1 cellular context compared by ENCODE assay signal in the genomic region with DNA sequence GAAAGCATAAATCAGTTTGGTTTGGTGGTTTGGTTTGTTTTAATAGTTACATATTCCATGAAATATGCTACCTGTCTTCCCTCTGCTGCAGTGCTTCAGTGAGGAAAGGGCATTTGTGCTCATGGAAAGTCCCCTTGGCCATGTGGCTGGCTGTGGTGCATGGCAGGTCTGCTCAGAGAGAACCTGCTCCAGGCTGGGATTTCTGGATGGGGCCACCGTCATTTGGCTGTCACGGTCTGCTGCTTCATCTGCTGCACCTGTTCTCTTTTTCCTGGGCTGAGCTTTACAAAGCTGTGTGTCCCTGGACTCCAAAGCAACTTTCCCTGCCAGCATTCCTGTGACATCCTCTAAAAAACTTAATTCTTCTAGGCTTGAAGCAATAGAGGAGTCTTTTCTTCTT.
TF ChIP-seq lines count a peak whose summit lies in the region.

No MANE protein-coding gene starts in this region.

TF ChIP-seq in GM12878, 131 proteins besides CTCF, POLR2A, EP300 and RAD21 (continued from another document):
- TF ChIP-seq, protein P1, sequence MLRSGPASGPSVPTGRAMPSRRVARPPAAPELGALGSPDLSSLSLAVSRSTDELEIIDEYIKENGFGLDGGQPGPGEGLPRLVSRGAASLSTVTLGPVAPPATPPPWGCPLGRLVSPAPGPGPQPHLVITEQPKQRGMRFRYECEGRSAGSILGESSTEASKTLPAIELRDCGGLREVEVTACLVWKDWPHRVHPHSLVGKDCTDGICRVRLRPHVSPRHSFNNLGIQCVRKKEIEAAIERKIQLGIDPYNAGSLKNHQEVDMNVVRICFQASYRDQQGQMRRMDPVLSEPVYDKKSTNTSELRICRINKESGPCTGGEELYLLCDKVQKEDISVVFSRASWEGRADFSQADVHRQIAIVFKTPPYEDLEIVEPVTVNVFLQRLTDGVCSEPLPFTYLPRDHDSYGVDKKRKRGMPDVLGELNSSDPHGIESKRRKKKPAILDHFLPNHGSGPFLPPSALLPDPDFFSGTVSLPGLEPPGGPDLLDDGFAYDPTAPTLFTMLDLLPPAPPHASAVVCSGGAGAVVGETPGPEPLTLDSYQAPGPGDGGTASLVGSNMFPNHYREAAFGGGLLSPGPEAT (IDR thresholded peaks at IDR 0.05; ENCODE audit: low read depth) = no peak
- TF ChIP-seq TCF12 (IDR thresholded peaks at IDR 0.05; ENCODE audit: low read depth, low read length) (0 out of 2 replicates have a peak, but pooled peaks have one; percentile 12), PAX5 (IDR thresholded peaks at IDR 0.05; ENCODE audit: borderline replicate concordance, low read depth, low read length) (peak; percentile 94), MTA3 (IDR thresholded peaks at IDR 0.05; ENCODE audit: borderline replicate concordance, low read length) (no peak), EED (IDR thresholded peaks at IDR 0.05; ENCODE audit: low read depth) (peak; percentile 93), NFIC (IDR thresholded peaks at IDR 0.05; ENCODE audit: low read depth, low read length) (peak; percentile 36; the same call in 1 of the 2 replicates), JUNB (IDR thresholded peaks at IDR 0.05) (no peak), WRNIP1 (IDR thresholded peaks at IDR 0.05; ENCODE audit: borderline replicate concordance, low read depth, low read length) (no peak), KLF5 (IDR thresholded peaks at IDR 0.05; ENCODE audit: partially characterized antibody) (no peak), ZZZ3 (IDR thresholded peaks at IDR 0.05; ENCODE audit: control insufficient read depth, insufficient read length, low read depth) (no peak), IKZF1 (conservative IDR thresholded peaks at IDR 0.05) (peak; percentile 56), IKZF2 (IDR thresholded peaks at IDR 0.05) (peak; percentile 36 to 48; a peak in 2 of 4 replicates), TCF3 (IDR thresholded peaks at IDR 0.05; ENCODE audit: borderline replicate concordance, insufficient read depth, low read depth, low read length) (0 out of 2 replicates have a peak, but pooled peaks have one; percentile 20), RUNX3 (IDR thresholded peaks at IDR 0.05; ENCODE audit: low read length) (peak; percentile 45), ETV6 (conservative IDR thresholded peaks at IDR 0.05 in 1 of 2, IDR thresholded peaks at IDR 0.05 in 1 of 2; ENCODE audit: borderline replicate concordance in 1 of 2, low read depth in 1 of 2) (0 out of 4 replicates have a peak, but pooled peaks of 1 of the 2 experiments have one; percentile 19), TAF1 (IDR thresholded peaks at IDR 0.05; ENCODE audit: borderline replicate concordance, low read depth, low read length) (no peak), RFX5 (IDR thresholded peaks at IDR 0.05; ENCODE audit: low read depth, low read length) (no peak), NFYA (IDR thresholded peaks at IDR 0.05; ENCODE audit: borderline replicate concordance, low read depth, low read length) (no peak)
- TF ChIP-seq, protein P2, sequence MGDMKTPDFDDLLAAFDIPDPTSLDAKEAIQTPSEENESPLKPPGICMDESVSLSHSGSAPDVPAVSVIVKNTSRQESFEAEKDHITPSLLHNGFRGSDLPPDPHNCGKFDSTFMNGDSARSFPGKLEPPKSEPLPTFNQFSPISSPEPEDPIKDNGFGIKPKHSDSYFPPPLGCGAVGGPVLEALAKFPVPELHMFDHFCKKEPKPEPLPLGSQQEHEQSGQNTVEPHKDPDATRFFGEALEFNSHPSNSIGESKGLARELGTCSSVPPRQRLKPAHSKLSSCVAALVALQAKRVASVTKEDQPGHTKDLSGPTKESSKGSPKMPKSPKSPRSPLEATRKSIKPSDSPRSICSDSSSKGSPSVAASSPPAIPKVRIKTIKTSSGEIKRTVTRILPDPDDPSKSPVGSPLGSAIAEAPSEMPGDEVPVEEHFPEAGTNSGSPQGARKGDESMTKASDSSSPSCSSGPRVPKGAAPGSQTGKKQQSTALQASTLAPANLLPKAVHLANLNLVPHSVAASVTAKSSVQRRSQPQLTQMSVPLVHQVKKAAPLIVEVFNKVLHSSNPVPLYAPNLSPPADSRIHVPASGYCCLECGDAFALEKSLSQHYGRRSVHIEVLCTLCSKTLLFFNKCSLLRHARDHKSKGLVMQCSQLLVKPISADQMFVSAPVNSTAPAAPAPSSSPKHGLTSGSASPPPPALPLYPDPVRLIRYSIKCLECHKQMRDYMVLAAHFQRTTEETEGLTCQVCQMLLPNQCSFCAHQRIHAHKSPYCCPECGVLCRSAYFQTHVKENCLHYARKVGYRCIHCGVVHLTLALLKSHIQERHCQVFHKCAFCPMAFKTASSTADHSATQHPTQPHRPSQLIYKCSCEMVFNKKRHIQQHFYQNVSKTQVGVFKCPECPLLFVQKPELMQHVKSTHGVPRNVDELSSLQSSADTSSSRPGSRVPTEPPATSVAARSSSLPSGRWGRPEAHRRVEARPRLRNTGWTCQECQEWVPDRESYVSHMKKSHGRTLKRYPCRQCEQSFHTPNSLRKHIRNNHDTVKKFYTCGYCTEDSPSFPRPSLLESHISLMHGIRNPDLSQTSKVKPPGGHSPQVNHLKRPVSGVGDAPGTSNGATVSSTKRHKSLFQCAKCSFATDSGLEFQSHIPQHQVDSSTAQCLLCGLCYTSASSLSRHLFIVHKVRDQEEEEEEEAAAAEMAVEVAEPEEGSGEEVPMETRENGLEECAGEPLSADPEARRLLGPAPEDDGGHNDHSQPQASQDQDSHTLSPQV (IDR thresholded peaks at IDR 0.05) = no peak
- TF ChIP-seq, protein P3, sequence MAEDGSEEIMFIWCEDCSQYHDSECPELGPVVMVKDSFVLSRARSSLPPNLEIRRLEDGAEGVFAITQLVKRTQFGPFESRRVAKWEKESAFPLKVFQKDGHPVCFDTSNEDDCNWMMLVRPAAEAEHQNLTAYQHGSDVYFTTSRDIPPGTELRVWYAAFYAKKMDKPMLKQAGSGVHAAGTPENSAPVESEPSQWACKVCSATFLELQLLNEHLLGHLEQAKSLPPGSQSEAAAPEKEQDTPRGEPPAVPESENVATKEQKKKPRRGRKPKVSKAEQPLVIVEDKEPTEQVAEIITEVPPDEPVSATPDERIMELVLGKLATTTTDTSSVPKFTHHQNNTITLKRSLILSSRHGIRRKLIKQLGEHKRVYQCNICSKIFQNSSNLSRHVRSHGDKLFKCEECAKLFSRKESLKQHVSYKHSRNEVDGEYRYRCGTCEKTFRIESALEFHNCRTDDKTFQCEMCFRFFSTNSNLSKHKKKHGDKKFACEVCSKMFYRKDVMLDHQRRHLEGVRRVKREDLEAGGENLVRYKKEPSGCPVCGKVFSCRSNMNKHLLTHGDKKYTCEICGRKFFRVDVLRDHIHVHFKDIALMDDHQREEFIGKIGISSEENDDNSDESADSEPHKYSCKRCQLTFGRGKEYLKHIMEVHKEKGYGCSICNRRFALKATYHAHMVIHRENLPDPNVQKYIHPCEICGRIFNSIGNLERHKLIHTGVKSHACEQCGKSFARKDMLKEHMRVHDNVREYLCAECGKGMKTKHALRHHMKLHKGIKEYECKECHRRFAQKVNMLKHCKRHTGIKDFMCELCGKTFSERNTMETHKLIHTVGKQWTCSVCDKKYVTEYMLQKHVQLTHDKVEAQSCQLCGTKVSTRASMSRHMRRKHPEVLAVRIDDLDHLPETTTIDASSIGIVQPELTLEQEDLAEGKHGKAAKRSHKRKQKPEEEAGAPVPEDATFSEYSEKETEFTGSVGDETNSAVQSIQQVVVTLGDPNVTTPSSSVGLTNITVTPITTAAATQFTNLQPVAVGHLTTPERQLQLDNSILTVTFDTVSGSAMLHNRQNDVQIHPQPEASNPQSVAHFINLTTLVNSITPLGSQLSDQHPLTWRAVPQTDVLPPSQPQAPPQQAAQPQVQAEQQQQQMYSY (CRISPR knock-in tag; IDR thresholded peaks at IDR 0.05) = no peak
- TF ChIP-seq, protein P4, sequence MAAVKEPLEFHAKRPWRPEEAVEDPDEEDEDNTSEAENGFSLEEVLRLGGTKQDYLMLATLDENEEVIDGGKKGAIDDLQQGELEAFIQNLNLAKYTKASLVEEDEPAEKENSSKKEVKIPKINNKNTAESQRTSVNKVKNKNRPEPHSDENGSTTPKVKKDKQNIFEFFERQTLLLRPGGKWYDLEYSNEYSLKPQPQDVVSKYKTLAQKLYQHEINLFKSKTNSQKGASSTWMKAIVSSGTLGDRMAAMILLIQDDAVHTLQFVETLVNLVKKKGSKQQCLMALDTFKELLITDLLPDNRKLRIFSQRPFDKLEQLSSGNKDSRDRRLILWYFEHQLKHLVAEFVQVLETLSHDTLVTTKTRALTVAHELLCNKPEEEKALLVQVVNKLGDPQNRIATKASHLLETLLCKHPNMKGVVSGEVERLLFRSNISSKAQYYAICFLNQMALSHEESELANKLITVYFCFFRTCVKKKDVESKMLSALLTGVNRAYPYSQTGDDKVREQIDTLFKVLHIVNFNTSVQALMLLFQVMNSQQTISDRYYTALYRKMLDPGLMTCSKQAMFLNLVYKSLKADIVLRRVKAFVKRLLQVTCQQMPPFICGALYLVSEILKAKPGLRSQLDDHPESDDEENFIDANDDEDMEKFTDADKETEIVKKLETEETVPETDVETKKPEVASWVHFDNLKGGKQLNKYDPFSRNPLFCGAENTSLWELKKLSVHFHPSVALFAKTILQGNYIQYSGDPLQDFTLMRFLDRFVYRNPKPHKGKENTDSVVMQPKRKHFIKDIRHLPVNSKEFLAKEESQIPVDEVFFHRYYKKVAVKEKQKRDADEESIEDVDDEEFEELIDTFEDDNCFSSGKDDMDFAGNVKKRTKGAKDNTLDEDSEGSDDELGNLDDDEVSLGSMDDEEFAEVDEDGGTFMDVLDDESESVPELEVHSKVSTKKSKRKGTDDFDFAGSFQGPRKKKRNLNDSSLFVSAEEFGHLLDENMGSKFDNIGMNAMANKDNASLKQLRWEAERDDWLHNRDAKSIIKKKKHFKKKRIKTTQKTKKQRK (IDR thresholded peaks at IDR 0.05; ENCODE audit: low read depth, low read length) = no peak
- TF ChIP-seq, protein P5, sequence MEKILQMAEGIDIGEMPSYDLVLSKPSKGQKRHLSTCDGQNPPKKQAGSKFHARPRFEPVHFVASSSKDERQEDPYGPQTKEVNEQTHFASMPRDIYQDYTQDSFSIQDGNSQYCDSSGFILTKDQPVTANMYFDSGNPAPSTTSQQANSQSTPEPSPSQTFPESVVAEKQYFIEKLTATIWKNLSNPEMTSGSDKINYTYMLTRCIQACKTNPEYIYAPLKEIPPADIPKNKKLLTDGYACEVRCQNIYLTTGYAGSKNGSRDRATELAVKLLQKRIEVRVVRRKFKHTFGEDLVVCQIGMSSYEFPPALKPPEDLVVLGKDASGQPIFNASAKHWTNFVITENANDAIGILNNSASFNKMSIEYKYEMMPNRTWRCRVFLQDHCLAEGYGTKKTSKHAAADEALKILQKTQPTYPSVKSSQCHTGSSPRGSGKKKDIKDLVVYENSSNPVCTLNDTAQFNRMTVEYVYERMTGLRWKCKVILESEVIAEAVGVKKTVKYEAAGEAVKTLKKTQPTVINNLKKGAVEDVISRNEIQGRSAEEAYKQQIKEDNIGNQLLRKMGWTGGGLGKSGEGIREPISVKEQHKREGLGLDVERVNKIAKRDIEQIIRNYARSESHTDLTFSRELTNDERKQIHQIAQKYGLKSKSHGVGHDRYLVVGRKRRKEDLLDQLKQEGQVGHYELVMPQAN (conservative IDR thresholded peaks at IDR 0.05) = no peak
- TF ChIP-seq, protein P6, sequence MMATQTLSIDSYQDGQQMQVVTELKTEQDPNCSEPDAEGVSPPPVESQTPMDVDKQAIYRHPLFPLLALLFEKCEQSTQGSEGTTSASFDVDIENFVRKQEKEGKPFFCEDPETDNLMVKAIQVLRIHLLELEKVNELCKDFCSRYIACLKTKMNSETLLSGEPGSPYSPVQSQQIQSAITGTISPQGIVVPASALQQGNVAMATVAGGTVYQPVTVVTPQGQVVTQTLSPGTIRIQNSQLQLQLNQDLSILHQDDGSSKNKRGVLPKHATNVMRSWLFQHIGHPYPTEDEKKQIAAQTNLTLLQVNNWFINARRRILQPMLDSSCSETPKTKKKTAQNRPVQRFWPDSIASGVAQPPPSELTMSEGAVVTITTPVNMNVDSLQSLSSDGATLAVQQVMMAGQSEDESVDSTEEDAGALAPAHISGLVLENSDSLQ (IDR thresholded peaks at IDR 0.05) = no peak
